Comparison of ENCODE assay signal across 26 cellular contexts in the genomic region with DNA sequence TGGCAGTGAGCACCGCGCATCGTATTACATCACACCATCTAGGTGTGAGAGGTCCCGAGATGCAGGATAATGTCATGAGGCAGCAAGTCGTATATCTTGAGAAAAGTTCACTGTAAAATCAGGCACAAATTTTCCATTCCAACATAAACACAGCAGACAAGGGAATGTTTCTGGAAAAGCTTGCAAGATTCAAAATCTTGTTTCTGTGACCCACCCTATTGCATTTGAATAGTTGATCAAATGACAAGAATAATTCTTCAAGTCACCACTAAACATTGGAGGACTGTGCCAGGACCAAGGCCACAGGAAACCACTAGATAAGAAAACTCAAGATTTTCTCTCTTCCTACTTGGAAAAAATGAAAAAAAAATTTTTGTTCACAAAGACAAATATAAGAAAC.
"Had no signal": no experiment of that assay in that cellular context is flagged by ENCODE, and none has a peak within 500 bp of the region (broad histone marks: within the 10 kb centered on the region; RNA-seq: fewer than 3 reads in every experiment).

No MANE protein-coding gene starts in this region.

- ATAC-seq: esophagus mucosa, foreskin keratinocyte, gastroesophageal sphincter, left colon, left lung, left ventricle myocardium superior, lower lobe of right lung, mucosa of descending colon had no signal

- DNase-seq: dermis blood vessel endothelial cell; dorsolateral prefrontal cortex; effector CD4-positive, alpha-beta T cell; effector memory CD4-positive, alpha-beta T cell; erythroblast; esophagus squamous epithelium; foreskin keratinocyte; heart left ventricle; hypothalamus; immature natural killer cell; islet precursor cell; kidney; kidney glomerular epithelial cell; left colon; left lung; left ventricle myocardium superior; lower lobe of right lung; mesenchymal stem cell; mucosa of descending colon; naive B cell had no signal

- H3K4me1 Mint-ChIP-seq: immature natural killer cell, naive B cell had no signal

- H3K9me3 ChIP-seq: esophagus squamous epithelium, gastroesophageal sphincter, heart left ventricle, left lung, lower lobe of right lung, mucosa of descending colon had no signal

- H3K9me3 Mint-ChIP-seq: immature natural killer cell, mesothelial cell of epicardium had no signal

- H3K36me3 ChIP-seq: esophagus squamous epithelium, gastroesophageal sphincter, left lung, lower lobe of right lung had no signal

- H3K4me3 ChIP-seq: coronary artery, dorsolateral prefrontal cortex, esophagus squamous epithelium, gastroesophageal sphincter, heart left ventricle, hepatocyte, left lung, lower lobe of right lung, mucosa of descending colon had no signal

- H3K27me3 ChIP-seq: dorsolateral prefrontal cortex, foreskin keratinocyte, gastroesophageal sphincter, heart left ventricle, hepatocyte, left lung had no signal

- H3K4me3 Mint-ChIP-seq: immature natural killer cell, mesothelial cell of epicardium, naive B cell had no signal

- H3K27ac Mint-ChIP-seq: immature natural killer cell, mesothelial cell of epicardium, naive B cell had no signal

- H3K36me3 Mint-ChIP-seq: immature natural killer cell, mesothelial cell of epicardium, naive B cell had no signal

- H3K4me1 ChIP-seq: foreskin keratinocyte, left lung, lower lobe of right lung had no signal

- H3K27ac ChIP-seq: coronary artery, dorsolateral prefrontal cortex, epithelial cell of prostate, esophagus squamous epithelium, foreskin keratinocyte, gastroesophageal sphincter, heart left ventricle, hepatocyte, left lung, lower lobe of right lung had no signal
